Comparison of ENCODE assay signal across 29 cellular contexts in genomic region chr2:205909194-205909572, GRCh38.
"Had no signal": no experiment of that assay in that cellular context is flagged by ENCODE, and none has a peak within 500 bp of the region (broad histone marks: within the 10 kb centered on the region; RNA-seq: fewer than 3 reads in every experiment).

No MANE protein-coding gene starts in this region.

- H3K9me3 Mint-ChIP-seq: activated naive CD4-positive, alpha-beta T cell treated with anti-CD3 and anti-CD28 coated beads, Interleukin-2, amount 50 U/mL, for 72 hours; activated T-cell treated with anti-CD3 and anti-CD28 coated beads, Interleukin-2, amount 50 U/mL, for 72 hours; dendritic cell treated with granulocyte-macrophage colony-stimulating factor and Interleukin-4, amounts not matched to agents 40 ng/mL and 50 ng/mL, for 4 days; naive B cell; stimulated activated effector memory CD8-positive, alpha-beta T cell treated with anti-CD3 and anti-CD28 coated beads, Interleukin-12 subunit alpha, Interleukin-12 subunit beta, amount 100 ng/mL, for 72 hours; stimulated activated naive CD8-positive, alpha-beta T cell treated with anti-CD3 and anti-CD28 coated beads, Interleukin-15, Interleukin-2, amounts not matched to agents 100 ng/mL and 50 ng/mL, for 24 hours; T-helper 2 cell treated with Interferon-gamma antibody and Interleukin-4, amounts not matched to agents 5 μg/mL and 100 μg/mL, for 36 hours had no signal

- H3K4me3 Mint-ChIP-seq: activated T-cell treated with anti-CD3 and anti-CD28 coated beads, Interleukin-2, amount 50 U/mL, for 72 hours; dendritic cell treated with granulocyte-macrophage colony-stimulating factor and Interleukin-4, amounts not matched to agents 40 ng/mL and 50 ng/mL, for 4 days; naive B cell; neural crest cell; stimulated activated effector memory CD8-positive, alpha-beta T cell treated with anti-CD3 and anti-CD28 coated beads, Interleukin-12 subunit alpha, Interleukin-12 subunit beta, amount 100 ng/mL, for 72 hours; stimulated activated naive CD8-positive, alpha-beta T cell treated with anti-CD3 and anti-CD28 coated beads, Interleukin-15, Interleukin-2, amounts not matched to agents 100 ng/mL and 50 ng/mL, for 24 hours; T-helper 2 cell treated with Interferon-gamma antibody and Interleukin-4, amounts not matched to agents 5 μg/mL and 100 μg/mL, for 36 hours had no signal

- DNase-seq: activated CD4-positive, alpha-beta T cell treated with anti-CD3 and anti-CD28 coated beads for 4 hours; activated CD4-positive, alpha-beta T cell treated with anti-CD3 and anti-CD28 coated beads, Interleukin-2, amount 50 U/mL, for 4 hours; activated naive CD4-positive, alpha-beta T cell; activated T-cell treated with anti-CD3 and anti-CD28 coated beads for 4 hours; activated T-cell treated with anti-CD3 and anti-CD28 coated beads, Interleukin-2, amount 50 U/mL, for 72 hours; central memory CD4-positive, alpha-beta T cell; foreskin keratinocyte; heart right ventricle; kidney glomerular epithelial cell; left ventricle myocardium inferior; mesendoderm; naive B cell; occipital lobe; right lobe of liver; stimulated activated CD4-positive, alpha-beta T cell treated with anti-CD3 and anti-CD28 coated beads, Interleukin-4, amount 100 ng/mL, for 24 hours; T-helper 1 cell; upper lobe of left lung had no signal

- H3K79me2 ChIP-seq: parathyroid adenoma had no signal

- ATAC-seq: activated naive CD4-positive, alpha-beta T cell treated with anti-CD3 and anti-CD28 coated beads, Interleukin-2, amount 50 U/mL, for 72 hours; activated T-cell treated with anti-CD3 and anti-CD28 coated beads, Interleukin-2, amount 50 U/mL, for 72 hours; foreskin keratinocyte; heart right ventricle; right lobe of liver; stimulated activated effector memory CD8-positive, alpha-beta T cell treated with anti-CD3 and anti-CD28 coated beads, Interleukin-12 subunit alpha, Interleukin-12 subunit beta, amount 100 ng/mL, for 72 hours had no signal

- H2AFZ ChIP-seq: parathyroid adenoma had no signal

- H3K27ac Mint-ChIP-seq: activated naive CD4-positive, alpha-beta T cell treated with anti-CD3 and anti-CD28 coated beads, Interleukin-2, amount 50 U/mL, for 72 hours; activated T-cell treated with anti-CD3 and anti-CD28 coated beads, Interleukin-2, amount 50 U/mL, for 72 hours; dendritic cell treated with granulocyte-macrophage colony-stimulating factor and Interleukin-4, amounts not matched to agents 40 ng/mL and 50 ng/mL, for 4 days; naive B cell; stimulated activated effector memory CD8-positive, alpha-beta T cell treated with anti-CD3 and anti-CD28 coated beads, Interleukin-12 subunit alpha, Interleukin-12 subunit beta, amount 100 ng/mL, for 72 hours; stimulated activated naive CD8-positive, alpha-beta T cell treated with anti-CD3 and anti-CD28 coated beads, Interleukin-15, Interleukin-2, amounts not matched to agents 100 ng/mL and 50 ng/mL, for 24 hours; T-helper 2 cell treated with Interferon-gamma antibody and Interleukin-4, amounts not matched to agents 5 μg/mL and 100 μg/mL, for 36 hours had no signal

- H3K4me1 Mint-ChIP-seq: naive B cell; stimulated activated effector memory CD8-positive, alpha-beta T cell treated with anti-CD3 and anti-CD28 coated beads, Interleukin-12 subunit alpha, Interleukin-12 subunit beta, amount 100 ng/mL, for 72 hours had no signal

- H3K36me3 ChIP-seq: breast epithelium, esophagus muscularis mucosa, heart right ventricle, left ventricle myocardium inferior, right lobe of liver, upper lobe of left lung, vagina had no signal

- H3K9ac ChIP-seq: parathyroid adenoma had no signal

- H3K27me3 ChIP-seq: breast epithelium, esophagus muscularis mucosa, right lobe of liver, upper lobe of left lung, vagina had no signal

- H3K4me1 ChIP-seq: breast epithelium, foreskin keratinocyte, heart right ventricle, left ventricle myocardium inferior, parathyroid adenoma, right lobe of liver, upper lobe of left lung, vagina had no signal

- H3K27ac ChIP-seq: breast epithelium, esophagus muscularis mucosa, foreskin keratinocyte, heart right ventricle, left ventricle myocardium inferior, parathyroid adenoma, right lobe of liver, skin epidermis, upper lobe of left lung, vagina had no signal

- H3K9me3 ChIP-seq: breast epithelium, left ventricle myocardium inferior, right lobe of liver, upper lobe of left lung, vagina had no signal

- H3K36me3 Mint-ChIP-seq: activated naive CD4-positive, alpha-beta T cell treated with anti-CD3 and anti-CD28 coated beads, Interleukin-2, amount 50 U/mL, for 72 hours; naive B cell; stimulated activated effector memory CD8-positive, alpha-beta T cell treated with anti-CD3 and anti-CD28 coated beads, Interleukin-12 subunit alpha, Interleukin-12 subunit beta, amount 100 ng/mL, for 72 hours had no signal

- H3K4me3 ChIP-seq: breast epithelium, esophagus muscularis mucosa, heart right ventricle, left ventricle myocardium inferior, lung, right lobe of liver, skin epidermis, upper lobe of left lung, vagina had no signal
